14 cellular contexts compared by ENCODE assay signal in genomic region chr17:20505333-20505732, GRCh38. TPM values are rescaled to one million over a fixed set of nuclear protein-coding genes. Genes with fewer than 3 reads are reported as not detected.
"Had no signal": no experiment of that assay in that cellular context is flagged by ENCODE, and none has a peak within 500 bp of the region (broad histone marks: within the 10 kb centered on the region; RNA-seq: fewer than 3 reads in every experiment).

No MANE protein-coding gene starts in this region.

RNA-seq across cellular contexts. Expression of gene LGALS9B, which starts 38.0 kb away (rescaled TPM):
- total RNA-seq: activated naive CD4-positive, alpha-beta T cell treated with anti-CD3 and anti-CD28 coated beads for 36 hours; activated naive CD4-positive, alpha-beta T cell treated with anti-CD3 and anti-CD28 coated beads, Interleukin-2, amount 50 U/mL, for 72 hours; activated naive CD8-positive, alpha-beta T cell treated with anti-CD3 and anti-CD28 coated beads for 36 hours; activated T-cell treated with anti-CD3 and anti-CD28 coated beads, Interleukin-2, amount 50 U/mL, for 4 hours; activated T-cell treated with anti-CD3 and anti-CD28 coated beads, Interleukin-2, amount 50 U/mL, for 72 hours; activated T-helper 1 cell treated with anti-CD3 and anti-CD28 coated beads, Interleukin-12 subunit alpha, Interleukin-12 subunit beta, Interleukin-2, Interleukin-4 antibody, amounts not matched to agents 30 ng/mL and 10 ng/mL and 1 ng/mL, durations not matched to agents 14 hours and 24 hours and 36 hours; activated T-helper 17 cell treated with anti-CD3 and anti-CD28 coated beads, Interleukin-2, amount 50 U/mL, for 72 hours; activated T-helper 2 cell treated with anti-CD3 and anti-CD28 coated beads, Interferon-gamma antibody, Interleukin-2, Interleukin-4, amounts not matched to agents 10 μg/mL and 5 μg/mL and 100 μg/mL, durations not matched to agents 14 hours and 24 hours and 36 hours; adrenal gland; ascending aorta; astrocyte; body of pancreas; cardiac muscle cell; cardiac septum had no signal
- polyA plus RNA-seq: cardiac muscle cell had no signal
